In the genomic region with DNA sequence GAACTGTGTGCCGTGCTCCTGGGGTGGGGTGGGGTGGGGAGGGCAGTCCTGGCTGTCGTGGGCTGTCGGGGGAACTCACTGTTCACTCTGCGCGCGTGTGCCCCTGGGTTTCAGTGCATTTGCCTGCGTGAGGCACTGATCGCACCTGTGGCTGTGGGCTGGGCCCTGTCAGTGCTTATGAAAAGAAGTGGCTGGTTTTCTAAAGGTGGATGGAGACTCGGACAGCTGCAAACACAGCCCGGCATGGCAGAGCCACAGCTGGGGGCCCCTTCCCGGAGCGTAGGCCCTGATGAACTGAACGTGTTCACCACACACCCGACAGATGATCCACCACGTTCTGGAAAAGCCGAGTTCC, we compare ENCODE assay signal across 15 cellular contexts. TPM values are rescaled to one million over a fixed set of nuclear protein-coding genes. Genes with fewer than 3 reads are reported as not detected.
DNase-seq lines count a peak whose midpoint lies in the region; ATAC-seq and TF ChIP-seq lines count a peak whose summit lies in the region.
"Had no signal": no experiment of that assay in that cellular context is flagged by ENCODE, and none has a peak within 500 bp of the region (broad histone marks: within the 10 kb centered on the region; RNA-seq: fewer than 3 reads in every experiment).

No MANE protein-coding gene starts in this region.

- TF ChIP-seq CTCF in KMS-11 (conservative IDR thresholded peaks at IDR 0.05; ENCODE audit: low read depth, low read length) (no peak), endodermal cell (conservative IDR thresholded peaks at IDR 0.05) (no peak), chondrocyte (IDR thresholded peaks at IDR 0.05) (no peak)

- intact Hi-C loops in Right ventricle myocardium inferior (cut with DNase I) (loop anchor here (5.0 kb wide), 2 partner anchors 41 to 81 kb away; no protein-coding TSS in a partner anchor), left cardiac atrium (cut with DNase I) (no loop called here)

- H3K36me3 ChIP-seq in BLaER1 (peaks cover 32% of the 10 kb centered on the region; the same call in 1 of the 2 replicates), KMS-11 (ENCODE audit: insufficient read depth) (0 out of 2 replicates have a peak, but pooled peaks cover 3% of the 10 kb centered on the region), endodermal cell (ENCODE audit: control insufficient read depth, insufficient read depth, low read length) (peaks cover 11% of the 10 kb centered on the region)
- H3K36me3 ChIP-seq: HAP-1 had no signal

- H3K9me3 Mint-ChIP-seq in endodermal cell = peaks cover 13% of the 10 kb centered on the region
- H3K9me3 Mint-ChIP-seq in chondrocyte (ENCODE audit: low read depth) = no peaks in the 10 kb centered on the region
- H3K9me3 Mint-ChIP-seq: CD4-positive, alpha-beta T cell had no signal

- DNase-seq in Right ventricle myocardium inferior (ENCODE audit: missing footprints) (peak; percentile 60), left cardiac atrium (no peak), endodermal cell (no peak), chondrocyte (ENCODE audit: low spot score) (no peak), NCI-H748 (lab: John Stamatoyannopoulos, UW; ENCODE audit: unreplicated experiment) (no peak), SKM-1 treated with dmso at 0.1 percent for 144 hours (lab: John Stamatoyannopoulos, UW; ENCODE audit: unreplicated experiment) (no peak)
- DNase-seq: AML-193; C1 segment of cervical spinal cord; Calu3; CD4-positive, alpha-beta T cell; GOT3 had no signal

- H2AFZ ChIP-seq in KMS-11 (ENCODE audit: low read depth) = no peak overlapping the region

- H3K27me3 Mint-ChIP-seq in endodermal cell (ENCODE audit: insufficient read depth) (no peaks in the 10 kb centered on the region), chondrocyte (ENCODE audit: low read depth) (peaks cover 5% of the 10 kb centered on the region)
- H3K27me3 Mint-ChIP-seq: CD4-positive, alpha-beta T cell had no signal

- no peak for ATAC-seq in Right ventricle myocardium inferior
- ATAC-seq in left cardiac atrium = no peak

- no peak overlapping the region for H3K4me3 Mint-ChIP-seq in endodermal cell
- no peak overlapping the region for H3K4me3 Mint-ChIP-seq in chondrocyte (ENCODE audit: unreplicated experiment)
- H3K4me3 Mint-ChIP-seq: CD4-positive, alpha-beta T cell had no signal

- no peaks in the 10 kb centered on the region for H3K79me2 ChIP-seq in KMS-11 (ENCODE audit: insufficient read depth, low read depth)

- H3K4me2 ChIP-seq in BLaER1 (peak overlapping the region; percentile 89), KMS-11 (peak overlapping the region; percentile 40)

- H4K20me1 ChIP-seq in BLaER1 (peaks cover 66% of the 10 kb centered on the region), KMS-11 (ENCODE audit: insufficient read depth) (no peaks in the 10 kb centered on the region)

- H3K27ac Mint-ChIP-seq in endodermal cell = no peak overlapping the region
- no peak overlapping the region for H3K27ac Mint-ChIP-seq in chondrocyte (ENCODE audit: unreplicated experiment)
- H3K27ac Mint-ChIP-seq: CD4-positive, alpha-beta T cell had no signal

- no peaks in the 10 kb centered on the region for H3K9me3 ChIP-seq in BLaER1
- no peaks in the 10 kb centered on the region for H3K9me3 ChIP-seq in endodermal cell (ENCODE audit: control insufficient read depth, low read length)
- H3K9me3 ChIP-seq: HAP-1 had no signal

- H3K4me1 Mint-ChIP-seq in endodermal cell = no peaks in the 10 kb centered on the region
- no peaks in the 10 kb centered on the region for H3K4me1 Mint-ChIP-seq in chondrocyte (ENCODE audit: low read depth)

- H3K4me1 ChIP-seq in BLaER1 (peaks cover 80% of the 10 kb centered on the region), KMS-11 (ENCODE audit: low read depth, poor library complexity, severe bottlenecking) (peaks cover 40% of the 10 kb centered on the region), endodermal cell (ENCODE audit: control insufficient read depth, insufficient read depth, low read length) (no peaks in the 10 kb centered on the region)
- H3K4me1 ChIP-seq: HAP-1 had no signal

- H3K27ac ChIP-seq in BLaER1 = peak overlapping the region; percentile 52
- H3K27ac ChIP-seq in KMS-11 = peak overlapping the region; percentile 94
- peak overlapping the region; percentile 49 for H3K27ac ChIP-seq in endodermal cell (ENCODE audit: low read depth, low read length)

- 96 to 97% methylated on average over 14 to 16 of the region's 16 CpGs for WGBS in endodermal cell (ENCODE audit: insufficient coverage in 1 of 2, insufficient read length in 1 of 2), 2 experiments

- H3K36me3 Mint-ChIP-seq in endodermal cell (ENCODE audit: low read depth) (peaks cover 20% of the 10 kb centered on the region), chondrocyte (ENCODE audit: low read depth) (peaks cover 4% of the 10 kb centered on the region)

- H3K27me3 ChIP-seq in BLaER1 = no peaks in the 10 kb centered on the region
- no peaks in the 10 kb centered on the region for H3K27me3 ChIP-seq in KMS-11 (ENCODE audit: insufficient read depth, low read depth)
- no peaks in the 10 kb centered on the region for H3K27me3 ChIP-seq in endodermal cell (ENCODE audit: control insufficient read depth, insufficient read depth, low read length, poor library complexity, severe bottlenecking)

- no peak overlapping the region for H3K4me3 ChIP-seq in BLaER1
- H3K4me3 ChIP-seq in KMS-11 (IDR thresholded peaks at IDR 0.05; ENCODE audit: insufficient read depth, low read depth, low read length) = no peak overlapping the region
- H3K4me3 ChIP-seq in endodermal cell (ENCODE audit: low read length) = no peak overlapping the region
- H3K4me3 ChIP-seq: HAP-1 had no signal

- H3K9ac ChIP-seq in BLaER1 = peak overlapping the region; percentile 58; the same call in 1 of the 2 replicates
- peak overlapping the region; percentile 48 for H3K9ac ChIP-seq in KMS-11
- H3K9ac ChIP-seq in endodermal cell (ENCODE audit: extremely low read depth, low read length, poor library complexity, severe bottlenecking) = no peak overlapping the region

RNA-seq across cellular contexts. Expression of a gene that starts 42.7 kb away (rescaled TPM):
- total RNA-seq in Right ventricle myocardium inferior = 4.4 TPM
- total RNA-seq in left cardiac atrium = 10 to 100 TPM in 1 of 2 donors, 1 to 10 TPM in 1; 4.4 to 10.4 TPM
- 10 to 100 TPM; 11.2 to 13.9 TPM for total RNA-seq in endodermal cell
- 63.1 TPM for polyA plus RNA-seq in endodermal cell (2013, experiment 1 of 2)
- 59.4 TPM for polyA plus RNA-seq in endodermal cell (2013, experiment 2 of 2)
- total RNA-seq in chondrocyte = not detected in 3 replicates
- total RNA-seq: HT1080 had no signal
